In the genomic region with DNA sequence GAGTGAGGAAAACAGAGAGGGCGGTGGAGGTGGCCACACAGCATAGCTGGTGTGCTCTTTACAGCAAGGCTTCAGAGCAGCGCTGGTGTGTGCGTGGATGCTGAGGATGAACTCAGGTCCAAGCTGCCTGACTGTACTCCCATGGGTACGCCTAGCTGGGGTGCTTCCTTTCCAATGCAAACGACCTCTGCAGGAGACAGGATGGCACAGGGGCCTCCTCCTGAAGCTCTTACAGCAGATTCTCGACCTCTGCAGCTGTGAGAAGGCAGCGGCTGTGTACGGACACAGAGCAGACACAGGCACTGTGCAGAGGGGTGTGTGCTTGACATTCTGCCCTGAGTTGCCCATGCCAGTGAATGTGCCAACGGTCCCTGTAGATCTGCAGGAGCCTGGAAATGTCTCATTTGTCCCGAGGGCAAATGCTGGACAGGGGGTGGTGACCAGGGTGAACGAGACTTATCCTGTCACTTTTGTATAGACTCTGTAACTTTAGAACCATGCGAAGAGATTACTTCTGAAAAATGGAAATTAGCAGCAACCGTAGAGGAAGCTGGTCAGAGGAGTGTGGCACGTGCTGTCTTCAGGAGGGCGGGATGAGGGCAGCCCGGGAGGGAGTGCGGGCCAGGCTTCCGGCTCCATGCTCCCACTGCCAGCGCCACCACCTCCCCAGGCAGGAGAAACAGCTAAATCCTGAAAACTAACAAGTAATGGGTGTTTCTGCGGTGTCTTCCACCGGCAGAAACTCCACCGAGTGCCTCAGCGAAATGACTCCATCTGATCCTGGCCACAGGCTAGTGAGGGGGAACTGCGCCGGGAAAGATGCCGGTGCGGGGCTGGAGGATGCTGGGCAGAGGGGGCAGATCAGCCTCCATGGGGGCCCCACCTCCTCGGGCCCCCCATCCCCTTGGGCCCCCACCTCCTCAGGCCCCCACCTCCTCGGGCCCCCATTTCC, we compare ENCODE assay signal across 1 cellular context.
TF ChIP-seq lines count a peak whose summit lies in the region.

No MANE protein-coding gene starts in this region.

TF ChIP-seq in HepG2, 621 proteins besides CTCF, POLR2A, EP300 and RAD21 (continued from another document):
- no peak for TF ChIP-seq ZNF737 (CRISPR knock-in tag; IDR thresholded peaks at IDR 0.05; ENCODE audit: borderline replicate concordance)
